ENCODE assay signal across 1 cellular context in the genomic region with DNA sequence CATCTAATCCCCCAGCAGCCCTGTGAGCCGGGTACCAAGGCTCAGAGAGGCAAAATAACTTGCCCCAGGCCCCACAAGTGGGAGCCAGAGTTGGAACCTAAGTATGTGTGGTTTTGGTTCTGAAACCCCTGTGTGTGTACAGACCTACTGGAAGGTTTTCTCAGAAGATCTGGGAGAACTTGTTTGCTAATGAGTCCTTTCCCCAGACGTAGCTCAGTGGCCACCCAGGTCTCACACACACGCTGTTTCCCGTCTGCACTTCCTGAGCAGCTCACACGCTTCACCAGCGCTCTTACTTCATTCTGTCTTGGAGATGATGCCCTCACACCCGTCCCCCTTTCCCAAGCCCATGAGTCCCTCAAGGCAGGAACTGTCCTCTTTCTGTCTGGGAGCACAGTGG.
TF ChIP-seq lines count a peak whose summit lies in the region.

No MANE protein-coding gene starts in this region.

TF ChIP-seq in IMR-90, 13 proteins besides CTCF, POLR2A, EP300 and RAD21 (continued from another document):
- no peak for TF ChIP-seq MAZ (IDR thresholded peaks at IDR 0.05; ENCODE audit: borderline replicate concordance, low read depth, low read length)
